8 cellular contexts compared by ENCODE assay signal in genomic region chr4:189904420-189905027, GRCh38. TPM values are rescaled to one million over a fixed set of nuclear protein-coding genes. Genes with fewer than 3 reads are reported as not detected.
DNase-seq lines count a peak whose midpoint lies in the region; ATAC-seq and TF ChIP-seq lines count a peak whose summit lies in the region.
"Not testable (repeated sequence)": the region's sequence is repeated elsewhere in the genome, so short reads cannot be mapped to it uniquely, and the experiment has no call there.

No MANE protein-coding gene starts in this region.

- not testable (repeated sequence) for H3K4me1 Mint-ChIP-seq in endodermal cell

- TF ChIP-seq POLR2A in spleen (IDR thresholded peaks at IDR 0.05): not testable (repeated sequence)

- not testable (repeated sequence) for H3K4me2 ChIP-seq in OCI-LY1 (ENCODE audit: low read length)

- not testable (repeated sequence) for H3K4me3 ChIP-seq in AG10803 (ENCODE audit: low read length); OCI-LY1 (ENCODE audit: low read depth, low read length, poor library complexity, severe bottlenecking); endodermal cell (ENCODE audit: low read length); spleen

- ATAC-seq in GM18867 (IDR thresholded peaks at IDR 0.05; ENCODE audit: unreplicated experiment) (peak; percentile 90), HG02885 (IDR thresholded peaks at IDR 0.05; ENCODE audit: poor library complexity, unreplicated experiment) (peak; percentile 89), left lobe of liver (peak; percentile 83)

- H2AFZ ChIP-seq in OCI-LY1 (ENCODE audit: low read length): not testable (repeated sequence)

- not testable (repeated sequence) for H3K27me3 ChIP-seq in OCI-LY1 (ENCODE audit: insufficient read depth, low read length); endodermal cell (ENCODE audit: control insufficient read depth, insufficient read depth, low read length, poor library complexity, severe bottlenecking); spleen (replicated peaks in 1 of 7)

- H3K79me2 ChIP-seq in OCI-LY1 (ENCODE audit: insufficient read depth, low read length): not testable (repeated sequence)

- peak; percentile 72 for TF ChIP-seq CTCF in AG10803 (conservative IDR thresholded peaks at IDR 0.05; ENCODE audit: low read length)
- peak; percentile 61; the same call in 1 of the 2 replicates for TF ChIP-seq CTCF in OCI-LY1 (IDR thresholded peaks at IDR 0.05; ENCODE audit: low read length)
- peak; percentile 83 for TF ChIP-seq CTCF in endodermal cell (conservative IDR thresholded peaks at IDR 0.05)
- peak; percentile 15 to 72 (median 55) for TF ChIP-seq CTCF in spleen (IDR thresholded peaks at IDR 0.05 in 8 of 11, conservative IDR thresholded peaks at IDR 0.05 in 3 of 11)

- H3K4me3 Mint-ChIP-seq in endodermal cell: not testable (repeated sequence)

- H3K9me2 ChIP-seq in OCI-LY1 (ENCODE audit: low read depth, low read length): not testable (repeated sequence)

- not testable (repeated sequence) for H3K9me3 ChIP-seq in OCI-LY1 (ENCODE audit: low read length); endodermal cell (ENCODE audit: control insufficient read depth, low read length); spleen

- peak; percentile 68 for DNase-seq in AG10803 (ENCODE audit: low read depth)
- peak; percentile 20 for DNase-seq in activated T-cell treated with anti-CD3 and anti-CD28 coated beads for 24 hours (ENCODE audit: low read depth)
- peak; percentile 85 for DNase-seq in endodermal cell
- not testable (repeated sequence) for DNase-seq in left lobe of liver (ENCODE audit: low spot score); spleen

- not testable (repeated sequence) for H3K36me3 ChIP-seq in OCI-LY1 (ENCODE audit: insufficient read depth, low read length); endodermal cell (ENCODE audit: control insufficient read depth, insufficient read depth, low read length); spleen

- not testable (repeated sequence) for H3K27ac ChIP-seq in OCI-LY1 (ENCODE audit: low read depth, low read length, poor library complexity, severe bottlenecking); endodermal cell (ENCODE audit: low read depth, low read length); spleen

- intact Hi-C loops in spleen (cut with DNase I; ENCODE audit: low total_unique reads): not testable (repeated sequence)

- WGBS in endodermal cell (ENCODE audit: insufficient coverage in 1 of 2, insufficient read length in 1 of 2), 2 experiments: 40 to 53% methylated on average over 5 to 6 of the region's 6 CpGs
- 39 to 48% (median 41%) methylated on average over 6 of the region's 6 CpGs for WGBS in spleen, 5 donors

- not testable (repeated sequence) for H3K27me3 Mint-ChIP-seq in endodermal cell (ENCODE audit: insufficient read depth)

- H3K4me1 ChIP-seq in OCI-LY1 (ENCODE audit: insufficient read depth, low read length, severe bottlenecking); endodermal cell (ENCODE audit: control insufficient read depth, insufficient read depth, low read length); spleen: not testable (repeated sequence)

- not testable (repeated sequence) for H3K36me3 Mint-ChIP-seq in endodermal cell (ENCODE audit: low read depth)

- H3K9ac ChIP-seq in OCI-LY1 (ENCODE audit: low read length); endodermal cell (ENCODE audit: extremely low read depth, low read length, poor library complexity, severe bottlenecking): not testable (repeated sequence)

- peaks cover 27% of the 10 kb centered on the region for H3K9me3 Mint-ChIP-seq in endodermal cell

- not testable (repeated sequence) for H3K27ac Mint-ChIP-seq in endodermal cell

- not testable (repeated sequence) for H3F3A ChIP-seq in OCI-LY1 (ENCODE audit: insufficient read depth, low read length)

- H4K20me1 ChIP-seq in OCI-LY1 (ENCODE audit: insufficient read depth, low read length): not testable (repeated sequence)

RNA-seq across cellular contexts. Expression of gene FRG1, which starts 36.1 kb away (rescaled TPM):
- total RNA-seq in endodermal cell (10 to 100 TPM; 33.4 to 37.3 TPM), left lobe of liver (11.8 TPM), spleen (10 to 100 TPM; 34.2 to 45.9 (median 41.2) TPM)
- 53.3 TPM for polyA plus RNA-seq in endodermal cell (2013, experiment 1 of 2)
- 55.7 TPM for polyA plus RNA-seq in endodermal cell (2013, experiment 2 of 2)
- polyA plus RNA-seq in spleen: 10 to 100 TPM; 36.2 to 55.3 (median 44.4) TPM
